ENCODE assay signal across 8 cellular contexts in genomic region chr7:107879400-107880035, GRCh38. TPM values are rescaled to one million over a fixed set of nuclear protein-coding genes. Genes with fewer than 3 reads are reported as not detected.
DNase-seq lines count a peak whose midpoint lies in the region; ATAC-seq and TF ChIP-seq lines count a peak whose summit lies in the region.

No MANE protein-coding gene starts in this region.

- H3K9ac ChIP-seq in adipocyte (ENCODE audit: low read length): no peak overlapping the region

- H3K4me1 ChIP-seq in adipocyte (ENCODE audit: control insufficient read depth, insufficient read depth, low read length) (peaks cover 5% of the 10 kb centered on the region), sigmoid colon (peaks cover 0 to 12% (median 2%) of the 10 kb centered on the region in 4 donors)

- no peak overlapping the region for H3K4me3 ChIP-seq in adipocyte (ENCODE audit: low read length)
- H3K4me3 ChIP-seq in sigmoid colon: no peak overlapping the region

- DNase-seq in DMS153 (lab: John Stamatoyannopoulos, UW): peak; percentile 42
- DNase-seq in NCI-H82 treated with DMSO at 0.1 percent for 48 hours (lab: John Stamatoyannopoulos, UW; ENCODE audit: unreplicated experiment): peak; percentile 51
- DNase-seq in adipocyte (ENCODE audit: low read depth): peak; percentile 77
- DNase-seq in left cardiac atrium: no peak
- DNase-seq in sigmoid colon: no peak
- DNase-seq in cortex of kidney (lab: John Stamatoyannopoulos, UW): no peak

- intact Hi-C loops in left cardiac atrium (cut with DNase I) (loop anchor here (5.0 to 10.0 kb wide), 3 partner anchors 137 to 268 kb away; partner anchors contain the start of gene CBLL1 (in 1 of the 2)), sigmoid colon (cut with DNase I) (loop anchor here (1.0 to 10.0 kb wide), 4 partner anchors 268 to 1715 kb away; partner anchors contain the start of gene BCAP29)

- no peak for TF ChIP-seq EP300 in sigmoid colon (IDR thresholded peaks at IDR 0.05)

- H3K9me3 ChIP-seq in adipocyte (ENCODE audit: control insufficient read depth, low read length) (no peaks in the 10 kb centered on the region), sigmoid colon (no peaks in the 10 kb centered on the region)

- no peak for TF ChIP-seq POLR2A in sigmoid colon (IDR thresholded peaks at IDR 0.05)

- peak; percentile 60 for ATAC-seq in GM19372 (IDR thresholded peaks at IDR 0.05; ENCODE audit: low read depth, unreplicated experiment)
- ATAC-seq in HG03565 (IDR thresholded peaks at IDR 0.05; ENCODE audit: unreplicated experiment): peak; percentile 72
- peak; percentile 67 to 76 for ATAC-seq in left cardiac atrium

- no peaks in the 10 kb centered on the region for H3K36me3 ChIP-seq in adipocyte (ENCODE audit: control insufficient read depth, insufficient read depth, low read length, severe bottlenecking)
- no peaks in the 10 kb centered on the region for H3K36me3 ChIP-seq in sigmoid colon

- WGBS in sigmoid colon, 2 donors: 0 to 1% methylated on average over 3 of the region's 3 CpGs

- TF ChIP-seq CTCF in sigmoid colon (IDR thresholded peaks at IDR 0.05): peak; percentile 66 to 76 (median 73)

- H3K27me3 ChIP-seq in adipocyte (replicated peaks; ENCODE audit: control insufficient read depth, insufficient read depth, low read length): no peaks in the 10 kb centered on the region
- no peaks in the 10 kb centered on the region for H3K27me3 ChIP-seq in sigmoid colon

- no peak overlapping the region for H3K27ac ChIP-seq in sigmoid colon

RNA-seq across cellular contexts. Expression of gene DLD, which starts 11.5 kb away (rescaled TPM):
- total RNA-seq in left cardiac atrium (100 to 1,000 TPM; 159 to 179 TPM), sigmoid colon (100 to 1,000 TPM in 3 of 4 donors, 10 to 100 TPM in 1; 97.2 to 446 (median 124) TPM)
- polyA plus RNA-seq in sigmoid colon: 100 to 1,000 TPM in 2 of 3 donors, 10 to 100 TPM in 1; 82.3 to 127 (median 111) TPM

Comparison
In these comparisons a context has a peak if more than half of its experiments do, and no peak if none do; other contexts are left out.
1. DNase-seq: peak in DMS153 (single experiment), NCI-H82 treated with DMSO at 0.1 percent for 48 hours (single experiment) and adipocyte (single experiment); none in left cardiac atrium (single experiment), sigmoid colon (single experiment) and cortex of kidney (single experiment).
2. Peak in every context shown above with its lines, with median percentiles within 50 percentile points of each other: ATAC-seq.